In the genomic region with DNA sequence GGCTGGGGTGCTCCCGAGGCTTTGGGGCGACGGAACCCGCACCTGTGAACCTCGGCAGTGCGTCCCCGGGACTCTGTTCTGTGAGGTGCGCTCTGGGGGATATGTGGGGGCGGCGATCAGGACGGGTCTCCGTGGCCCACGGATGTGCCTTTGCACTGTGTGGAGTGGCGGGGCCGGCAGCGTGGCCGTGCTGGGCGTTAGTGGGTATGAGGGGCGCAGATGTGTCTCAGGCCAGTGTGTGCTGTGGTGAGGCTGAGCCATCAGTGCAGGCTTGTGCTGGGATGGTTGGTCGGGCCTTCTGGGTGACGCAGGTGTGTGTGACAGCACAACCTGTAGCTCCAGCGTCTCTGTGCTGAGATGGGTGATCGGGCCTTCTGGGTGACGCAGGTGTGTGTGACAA, we compare ENCODE assay signal across 8 cellular contexts. TPM values are rescaled to one million over a fixed set of nuclear protein-coding genes. Genes with fewer than 3 reads are reported as not detected.
DNase-seq lines count a peak whose midpoint lies in the region; ATAC-seq and TF ChIP-seq lines count a peak whose summit lies in the region.

No MANE protein-coding gene starts in this region.

- no peak overlapping the region for H4K91ac ChIP-seq in neuronal stem cell (ENCODE audit: low read depth, low read length, poor library complexity)

- peaks cover 8 to 30% (median 18%) of the 10 kb centered on the region in 4 donors for H3K4me1 Mint-ChIP-seq in CD4-positive, CD25-positive, alpha-beta regulatory T cell
- H3K4me1 Mint-ChIP-seq in endodermal cell = no peaks in the 10 kb centered on the region

- no peak overlapping the region for H4K8ac ChIP-seq in neuronal stem cell (ENCODE audit: low read depth, low read length)

- H2BK15ac ChIP-seq in neuronal stem cell (ENCODE audit: low read length) = no peak overlapping the region

- H3K23ac ChIP-seq in neuronal stem cell (ENCODE audit: low read depth, low read length, poor library complexity) = no peak overlapping the region

- peak overlapping the region; percentile 93 for H3K27ac ChIP-seq in CD4-positive, CD25-positive, alpha-beta regulatory T cell (ENCODE audit: insufficient read depth, low read length, poor library complexity, severe bottlenecking)
- H3K27ac ChIP-seq in endodermal cell (ENCODE audit: low read depth, low read length) = no peak overlapping the region
- H3K27ac ChIP-seq in neuronal stem cell (replicated peaks; ENCODE audit: low read length) = no peak overlapping the region

- ATAC-seq in CD4-positive, CD25-positive, alpha-beta regulatory T cell (ENCODE audit: low read depth in 2 of 2) = peak in 1 of 2 donors; percentile 10
- no peak for ATAC-seq in GM18909 (IDR thresholded peaks at IDR 0.05; ENCODE audit: poor library complexity, unreplicated experiment)

- H3K36me3 ChIP-seq in CD4-positive, CD25-positive, alpha-beta regulatory T cell (ENCODE audit: control insufficient read depth, insufficient read depth, low read length) = peaks cover 24% of the 10 kb centered on the region
- H3K36me3 ChIP-seq in endodermal cell (ENCODE audit: control insufficient read depth, insufficient read depth, low read length) (peaks cover 14% of the 10 kb centered on the region), neuronal stem cell (replicated peaks in 1 of 2; ENCODE audit: control insufficient read depth in 2 of 2, insufficient read depth in 2 of 2, low read length in 2 of 2) (peaks cover 5 to 28% of the 10 kb centered on the region in 2 donors)

- H3K27me3 ChIP-seq in CD4-positive, CD25-positive, alpha-beta regulatory T cell (ENCODE audit: control insufficient read depth, insufficient read depth, low read length) = no peaks in the 10 kb centered on the region
- no peaks in the 10 kb centered on the region for H3K27me3 ChIP-seq in endodermal cell (ENCODE audit: control insufficient read depth, insufficient read depth, low read length, poor library complexity, severe bottlenecking)
- H3K27me3 ChIP-seq in neuronal stem cell (ENCODE audit: control insufficient read depth in 3 of 3, insufficient read depth in 3 of 3, low read depth in 1 of 3, low read length in 3 of 3) = no peaks in the 10 kb centered on the region

- H3K36me3 Mint-ChIP-seq in CD4-positive, CD25-positive, alpha-beta regulatory T cell = peaks cover 18% of the 10 kb centered on the region
- peaks cover 45% of the 10 kb centered on the region for H3K36me3 Mint-ChIP-seq in endodermal cell (ENCODE audit: low read depth)

- peak overlapping the region; percentile 66 for H3K4me3 ChIP-seq in CD4-positive, CD25-positive, alpha-beta regulatory T cell (ENCODE audit: low read depth, low read length)
- H3K4me3 ChIP-seq in endodermal cell (ENCODE audit: low read length) (peak overlapping the region; percentile 79), neuronal stem cell (ENCODE audit: low read length in 2 of 2) (peak overlapping the region in 1 of 2 donors; percentile 78)

- H3K14ac ChIP-seq in neuronal stem cell (ENCODE audit: low read length) = no peak overlapping the region

- peak overlapping the region; percentile 11 for H3K9ac ChIP-seq in endodermal cell (ENCODE audit: extremely low read depth, low read length, poor library complexity, severe bottlenecking)
- H3K9ac ChIP-seq in neuronal stem cell (ENCODE audit: low read depth, low read length, poor library complexity) = no peak overlapping the region

- in situ Hi-C loops in GM13977 (cut with MboI; ENCODE audit: low pct_unique_long_range_greater_than_20kb, low sequenced_read_pairs, unreplicated experiment) = no loop called here

- WGBS in endodermal cell (ENCODE audit: insufficient coverage in 1 of 2, insufficient read length in 1 of 2), 2 experiments = 55 to 82% methylated on average over 21 to 23 of the region's 24 CpGs
- WGBS in neuronal stem cell (ENCODE audit: extremely low coverage in 2 of 2, insufficient read length in 2 of 2, insufficient replicate concordance in 1 of 2), 2 donors = no CpG with 5 or more reads among the region's 24 CpGs

- peaks cover 9% of the 10 kb centered on the region for H3K27me3 Mint-ChIP-seq in CD4-positive, CD25-positive, alpha-beta regulatory T cell
- no peaks in the 10 kb centered on the region for H3K27me3 Mint-ChIP-seq in endodermal cell (ENCODE audit: insufficient read depth)

- no peak overlapping the region for H2BK120ac ChIP-seq in neuronal stem cell (ENCODE audit: low read depth, low read length)

- H3K9me3 ChIP-seq in CD4-positive, CD25-positive, alpha-beta regulatory T cell (ENCODE audit: control insufficient read depth in 2 of 2, low read length in 2 of 2) = peaks cover 0 to 5% of the 10 kb centered on the region in 2 experiments
- H3K9me3 ChIP-seq in endodermal cell (ENCODE audit: control insufficient read depth, low read length) (peaks cover 15% of the 10 kb centered on the region), neuronal stem cell (replicated peaks in 1 of 2; ENCODE audit: control insufficient read depth in 2 of 2, insufficient read depth in 1 of 2, low read depth in 1 of 2, low read length in 2 of 2) (peaks cover 4 to 17% of the 10 kb centered on the region in 2 donors)

- H3K4me3 Mint-ChIP-seq in CD4-positive, CD25-positive, alpha-beta regulatory T cell = peak overlapping the region; percentile 95 to 100 (median 98)
- no peak overlapping the region for H3K4me3 Mint-ChIP-seq in endodermal cell

- no peak overlapping the region for H2BK12ac ChIP-seq in neuronal stem cell (ENCODE audit: low read length)

- H3K9me3 Mint-ChIP-seq in CD4-positive, CD25-positive, alpha-beta regulatory T cell = peaks cover 0 to 13% (median 2%) of the 10 kb centered on the region in 7 donors
- peaks cover 10% of the 10 kb centered on the region for H3K9me3 Mint-ChIP-seq in endodermal cell

- peak overlapping the region; percentile 89 to 100 (median 100) for H3K27ac Mint-ChIP-seq in CD4-positive, CD25-positive, alpha-beta regulatory T cell
- H3K27ac Mint-ChIP-seq in endodermal cell = peak overlapping the region; percentile 26

- no peak overlapping the region for H3K18ac ChIP-seq in neuronal stem cell (ENCODE audit: low read length)

- no peak overlapping the region for H3K4ac ChIP-seq in neuronal stem cell (ENCODE audit: low read length)

- peaks cover 9% of the 10 kb centered on the region for H3K4me1 ChIP-seq in CD4-positive, CD25-positive, alpha-beta regulatory T cell (ENCODE audit: control insufficient read depth, insufficient read depth, low read length, poor library complexity, severe bottlenecking)
- H3K4me1 ChIP-seq in endodermal cell (ENCODE audit: control insufficient read depth, insufficient read depth, low read length) (no peaks in the 10 kb centered on the region), neuronal stem cell (ENCODE audit: control insufficient read depth in 2 of 2, insufficient read depth in 1 of 2, low read depth in 1 of 2, low read length in 2 of 2) (no peaks in the 10 kb centered on the region)

- H3K79me1 ChIP-seq in neuronal stem cell (ENCODE audit: low read depth, low read length) = peaks cover 8% of the 10 kb centered on the region

- TF ChIP-seq CTCF in endodermal cell (conservative IDR thresholded peaks at IDR 0.05) = no peak
- TF ChIP-seq CTCF in GM13977 (IDR thresholded peaks at IDR 0.05; ENCODE audit: extremely low read depth, insufficient read depth, missing control alignments) = no peak

- no peak overlapping the region for H2AFZ ChIP-seq in neuronal stem cell (ENCODE audit: low read length)

- no peak for DNase-seq in CD4-positive, CD25-positive, alpha-beta regulatory T cell
- peak; percentile 17 for DNase-seq in NCI-H69 (lab: John Stamatoyannopoulos, UW)
- DNase-seq in endodermal cell = no peak
- no peak for DNase-seq in neuronal stem cell (ENCODE audit: low spot score)
- DNase-seq in GM13977 (ENCODE audit: low spot score) = no peak
- no peak for DNase-seq in stimulated activated CD4-positive, alpha-beta T cell treated with anti-CD3 and anti-CD28 coated beads, Interleukin-4, amount 100 ng/mL, for 24 hours
- no peak for DNase-seq in SW480 (ENCODE audit: low spot score)

- H3K4me2 ChIP-seq in neuronal stem cell (ENCODE audit: insufficient read depth, low read length, poor library complexity, severe bottlenecking) = peak overlapping the region; percentile 18

- no peak overlapping the region for H2AK5ac ChIP-seq in neuronal stem cell (ENCODE audit: low read depth, low read length)

- H2BK5ac ChIP-seq in neuronal stem cell (ENCODE audit: low read length) = no peak overlapping the region

RNA-seq across cellular contexts. Expression of a gene that starts 16.9 kb away (rescaled TPM):
- total RNA-seq in CD4-positive, CD25-positive, alpha-beta regulatory T cell = 504 TPM
- 10 to 100 TPM; 27.9 to 46.7 (median 38.3) TPM for polyA plus RNA-seq in CD4-positive, CD25-positive, alpha-beta regulatory T cell
- total RNA-seq in endodermal cell = 10 to 100 TPM; 32.1 to 50.1 TPM
- polyA plus RNA-seq in endodermal cell (2013, experiment 1 of 2) = 30.6 TPM
- 30.5 TPM for polyA plus RNA-seq in endodermal cell (2013, experiment 2 of 2)
- 22.4 TPM for polyA plus RNA-seq in neuronal stem cell (2013, experiment 1 of 2)
- polyA plus RNA-seq in neuronal stem cell (2013, experiment 2 of 2) = 23.2 TPM
